In the genomic region with DNA sequence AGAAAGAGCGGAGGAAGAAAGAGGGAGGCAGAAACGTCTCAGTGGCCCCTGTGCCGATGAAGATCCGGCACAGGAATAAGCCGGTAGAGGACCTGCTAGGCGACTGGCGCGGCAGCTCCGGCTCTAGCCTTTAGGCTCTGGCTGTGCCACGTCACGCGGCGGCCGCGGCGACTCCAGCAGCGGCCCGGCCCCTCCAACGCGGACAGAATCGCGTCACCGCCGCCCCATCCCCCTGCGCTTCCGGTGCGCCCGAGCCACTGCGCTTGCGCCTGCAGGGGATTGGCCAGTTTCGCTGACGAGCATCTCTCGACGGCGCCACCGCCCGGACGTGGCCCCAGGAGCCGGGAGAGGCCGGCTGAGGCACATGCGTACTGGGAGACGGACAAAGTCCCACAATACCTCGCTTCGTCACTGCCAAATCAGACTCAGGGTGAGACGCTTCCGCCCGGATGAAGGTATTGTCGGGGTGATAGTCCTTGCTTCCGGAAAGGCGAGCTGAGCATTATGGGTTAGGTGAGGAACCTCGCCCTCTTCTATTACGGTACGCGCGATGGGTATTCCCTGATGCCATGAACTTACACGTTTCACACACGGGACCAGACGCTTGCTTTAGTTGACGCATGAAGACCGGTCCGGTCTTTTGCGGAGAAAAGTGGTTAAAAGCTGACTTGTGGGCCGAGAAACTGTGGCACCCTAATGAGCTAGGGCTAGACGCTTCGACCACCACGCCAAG, we compare ENCODE assay signal across 8 cellular contexts. TPM values are rescaled to one million over a fixed set of nuclear protein-coding genes. Genes with fewer than 3 reads are reported as not detected.
DNase-seq lines count a peak whose midpoint lies in the region; ATAC-seq and TF ChIP-seq lines count a peak whose summit lies in the region.

A gene (minus strand): TSS at position 105 of the 733 bp plus-strand sequence. CDS start 204 bp downstream, outside the sequence.

- no peaks in the 10 kb centered on the region for H3K9me3 Mint-ChIP-seq in activated T-helper 17 cell treated with anti-CD3 and anti-CD28 coated beads, Interleukin-2, amount 50 U/mL, for 72 hours
- no peaks in the 10 kb centered on the region for H3K9me3 Mint-ChIP-seq in naive B cell
- no peaks in the 10 kb centered on the region for H3K9me3 Mint-ChIP-seq in stimulated activated memory B cell treated with anti-CD40 and anti-IgM and Interleukin-4, amounts not matched to agents 10 μg/mL and 1 μg/mL and 100 μg/mL, for 72 hours

- H3K27ac ChIP-seq in RWPE1: peak within 1 kb of the TSS; percentile 98

- DNase-seq in EL (peak; percentile 99), GOT3 (lab: John Stamatoyannopoulos, UW) (peak; percentile 99), LNCaP clone FGC (ENCODE audit: low read depth) (peak; percentile 99), RWPE1 (ENCODE audit: low spot score) (peak; percentile 99), fibroblast of gingiva (ENCODE audit: low read depth) (peak; percentile 100), naive B cell (peak; percentile 100)

- peaks cover 62% of the 10 kb centered on the region for H3K36me3 Mint-ChIP-seq in activated T-helper 17 cell treated with anti-CD3 and anti-CD28 coated beads, Interleukin-2, amount 50 U/mL, for 72 hours (ENCODE audit: low read depth)
- H3K36me3 Mint-ChIP-seq in naive B cell: peaks cover 6 to 11% of the 10 kb centered on the region in 2 donors
- H3K36me3 Mint-ChIP-seq in stimulated activated memory B cell treated with anti-CD40 and anti-IgM and Interleukin-4, amounts not matched to agents 10 μg/mL and 1 μg/mL and 100 μg/mL, for 72 hours: peaks cover 11% of the 10 kb centered on the region

- H3K27ac Mint-ChIP-seq in activated T-helper 17 cell treated with anti-CD3 and anti-CD28 coated beads, Interleukin-2, amount 50 U/mL, for 72 hours: peak within 1 kb of the TSS; percentile 96
- H3K27ac Mint-ChIP-seq in naive B cell: peak within 1 kb of the TSS; percentile 100
- peak within 1 kb of the TSS; percentile 89 for H3K27ac Mint-ChIP-seq in stimulated activated memory B cell treated with anti-CD40 and anti-IgM and Interleukin-4, amounts not matched to agents 10 μg/mL and 1 μg/mL and 100 μg/mL, for 72 hours

- peaks cover 28% of the 10 kb centered on the region for H3K4me1 Mint-ChIP-seq in activated T-helper 17 cell treated with anti-CD3 and anti-CD28 coated beads, Interleukin-2, amount 50 U/mL, for 72 hours
- H3K4me1 Mint-ChIP-seq in naive B cell: peaks cover 23 to 54% (median 49%) of the 10 kb centered on the region in 3 donors
- peaks cover 44% of the 10 kb centered on the region for H3K4me1 Mint-ChIP-seq in stimulated activated memory B cell treated with anti-CD40 and anti-IgM and Interleukin-4, amounts not matched to agents 10 μg/mL and 1 μg/mL and 100 μg/mL, for 72 hours

- TF ChIP-seq CTCF in LNCaP clone FGC (IDR thresholded peaks at IDR 0.05; ENCODE audit: control insufficient read depth, extremely low read depth, insufficient read depth) (peak; percentile 37), RWPE1 (conservative IDR thresholded peaks at IDR 0.05; ENCODE audit: low read depth) (0 out of 2 replicates have a peak, but pooled peaks have one; percentile 17)

- CTCF ChIA-PET in RWPE1 (lab: Yijun Ruan, JAX): interaction anchor here (0.7 kb wide), 1 partner anchor 146 kb away, joined by 3 read pairs; no protein-coding TSS in a partner anchor

- peak within 1 kb of the TSS; percentile 94 for H3K4me3 ChIP-seq in LNCaP clone FGC (ENCODE audit: low read depth, low read length)

- POLR2A ChIA-PET in RWPE1 (lab: Yijun Ruan, JAX; ENCODE audit: low non-redundant PET): no interaction called here

- peak; percentile 95 for ATAC-seq in activated T-helper 17 cell treated with anti-CD3 and anti-CD28 coated beads, Interleukin-2, amount 50 U/mL, for 72 hours (replicated peaks)
- ATAC-seq in naive B cell (ENCODE audit: low read depth in 2 of 2): peak; percentile 83 to 84
- ATAC-seq in stimulated activated memory B cell treated with anti-CD40 and anti-IgM and Interleukin-4, amounts not matched to agents 10 μg/mL and 1 μg/mL and 100 μg/mL, for 72 hours: peak; percentile 98

- peak within 1 kb of the TSS; percentile 97 for H3K4me3 Mint-ChIP-seq in activated T-helper 17 cell treated with anti-CD3 and anti-CD28 coated beads, Interleukin-2, amount 50 U/mL, for 72 hours
- H3K4me3 Mint-ChIP-seq in naive B cell: peak within 1 kb of the TSS; percentile 90 to 99 (median 98)
- H3K4me3 Mint-ChIP-seq in stimulated activated memory B cell treated with anti-CD40 and anti-IgM and Interleukin-4, amounts not matched to agents 10 μg/mL and 1 μg/mL and 100 μg/mL, for 72 hours: peak within 1 kb of the TSS; percentile 89

- no peaks in the 10 kb centered on the region for H3K27me3 Mint-ChIP-seq in activated T-helper 17 cell treated with anti-CD3 and anti-CD28 coated beads, Interleukin-2, amount 50 U/mL, for 72 hours
- no peaks in the 10 kb centered on the region for H3K27me3 Mint-ChIP-seq in naive B cell
- H3K27me3 Mint-ChIP-seq in stimulated activated memory B cell treated with anti-CD40 and anti-IgM and Interleukin-4, amounts not matched to agents 10 μg/mL and 1 μg/mL and 100 μg/mL, for 72 hours: no peaks in the 10 kb centered on the region

RNA-seq across cellular contexts. Expression of the gene that starts here (rescaled TPM):
- 10 to 100 TPM; 52.1 to 67.4 TPM for total RNA-seq in activated T-helper 17 cell treated with anti-CD3 and anti-CD28 coated beads, Interleukin-2, amount 50 U/mL, for 72 hours
- 100 to 1,000 TPM; 106 to 153 (median 133) TPM for polyA plus RNA-seq in naive B cell (ENCODE audit: low read depth in 6 of 6)

Comparison
In these comparisons a context has a peak if more than half of its experiments do, and no peak if none do; other contexts are left out.
1. Peak in every context shown above with its lines: DNase-seq, ATAC-seq, H3K4me3 ChIP-seq and H3K27ac ChIP-seq.